ENCODE assay signal across 7 cellular contexts in genomic region chr11:77910828-77911227, GRCh38.
DNase-seq lines count a peak whose midpoint lies in the region; FAIRE-seq and TF ChIP-seq lines count a peak whose summit lies in the region.
"Not testable (repeated sequence)": the region's sequence is repeated elsewhere in the genome, so short reads cannot be mapped to it uniquely, and the experiment has no call there.

No MANE protein-coding gene starts in this region.

- H3K27ac ChIP-seq in AG04450 (ENCODE audit: low read depth, low read length); GM23248: not testable (repeated sequence)
- H3K27ac ChIP-seq in astrocyte (ENCODE audit: low read depth, low read length) = peak overlapping the region; percentile 72

- H3K4me2 ChIP-seq in GM23248 (ENCODE audit: unreplicated experiment); astrocyte (ENCODE audit: low read length): not testable (repeated sequence)

- in situ Hi-C loops in GM23248 (cut with MboI) = not testable (repeated sequence)

- H3K4me3 Mint-ChIP-seq in astrocyte (ENCODE audit: unreplicated experiment) = not testable (repeated sequence)

- H3K4me1 ChIP-seq in GM23248 (ENCODE audit: insufficient read depth) = peaks cover 11% of the 10 kb centered on the region
- peaks cover 26% of the 10 kb centered on the region for H3K4me1 ChIP-seq in astrocyte (ENCODE audit: insufficient read depth, low read length)

- not testable (repeated sequence) for H3K36me3 ChIP-seq in GM23248 (ENCODE audit: low read depth); astrocyte (ENCODE audit: insufficient read depth, low read length)

- FAIRE-seq in astrocyte (lab: Jason Lieb, UNC) = not testable (repeated sequence)

- H3K9me2 ChIP-seq in GM23248 (ENCODE audit: insufficient read depth) = not testable (repeated sequence)

- peaks cover 30% of the 10 kb centered on the region for H3K4me1 Mint-ChIP-seq in astrocyte (ENCODE audit: low read depth, unreplicated experiment)

- H3K36me3 Mint-ChIP-seq in astrocyte (ENCODE audit: low read depth, unreplicated experiment) = not testable (repeated sequence)

- H3K27me3 Mint-ChIP-seq in astrocyte (ENCODE audit: low read depth, unreplicated experiment) = not testable (repeated sequence)

- POLR2A ChIA-PET in AG04450 (lab: Yijun Ruan, JAX) = not testable (repeated sequence)

- H3K9me3 Mint-ChIP-seq in astrocyte (ENCODE audit: unreplicated experiment) = not testable (repeated sequence)

- H4K20me1 ChIP-seq in GM23248 (ENCODE audit: insufficient read depth); astrocyte (ENCODE audit: insufficient read depth, low read length): not testable (repeated sequence)

- TF ChIP-seq CTCF in AG04450 (IDR thresholded peaks at IDR 0.05; ENCODE audit: low read depth, low read length); astrocyte (IDR thresholded peaks at IDR 0.05; ENCODE audit: insufficient read depth, low read depth, low read length): not testable (repeated sequence)

- peak overlapping the region; percentile 64 for H3K27ac Mint-ChIP-seq in astrocyte (ENCODE audit: unreplicated experiment)

- 97 to 99% methylated on average over 6 of the region's 6 CpGs for WGBS in GM23248 (ENCODE audit: low coverage in 1 of 2, low lambda C conversion rate in 2 of 2, missing lambda C conversion rate in 2 of 2), 2 experiments

- DNase-seq in AG04450 (ENCODE audit: low read depth, low spot score) = peak; percentile 29
- peak; percentile 9 for DNase-seq in GM23248
- DNase-seq in NCI-H69 (lab: John Stamatoyannopoulos, UW) = peak; percentile 43
- peak; percentile 61 for DNase-seq in astrocyte (ENCODE audit: low read depth)
- DNase-seq in dermis blood vessel endothelial cell = peak; percentile 10
- DNase-seq in left kidney (ENCODE audit: low read depth, low spot score) = peak; percentile 48
- peak; percentile 14 for DNase-seq in renal cortical epithelial cell (ENCODE audit: low read depth)

- H3F3A ChIP-seq in GM23248 (ENCODE audit: insufficient read depth) = peaks cover 11% of the 10 kb centered on the region

- H2AFZ ChIP-seq in GM23248; astrocyte (ENCODE audit: low read depth, low read length): not testable (repeated sequence)

- CTCF ChIA-PET in AG04450 (lab: Charles Lee) = not testable (repeated sequence)

- not testable (repeated sequence) for H3K79me2 ChIP-seq in GM23248 (ENCODE audit: insufficient read depth); astrocyte (ENCODE audit: insufficient read depth, low read length)

- not testable (repeated sequence) for H3K9me3 ChIP-seq in AG04450 (ENCODE audit: control insufficient read depth, insufficient read depth, low read length); GM23248 (ENCODE audit: low read depth); astrocyte (ENCODE audit: insufficient read depth, low read depth, low read length)

- H3K9ac ChIP-seq in GM23248 = not testable (repeated sequence)
- peak overlapping the region; percentile 20 for H3K9ac ChIP-seq in astrocyte (ENCODE audit: low read length)

- not testable (repeated sequence) for H3K4me3 ChIP-seq in AG04450 (ENCODE audit: low read depth, low read length); GM23248; astrocyte (ENCODE audit: insufficient read depth, low read depth, low read length)

- not testable (repeated sequence) for H3K27me3 ChIP-seq in AG04450 (ENCODE audit: control insufficient read depth, insufficient read depth, low read length); GM23248 (replicated peaks; ENCODE audit: insufficient read depth); astrocyte (ENCODE audit: insufficient read depth, low read length)

Comparison
In these comparisons a context has a peak if more than half of its experiments do, and no peak if none do; other contexts are left out.
1. DNase-seq: peak in every context shown above with its lines; median percentile 61 in astrocyte; 48 in left kidney; 43 in NCI-H69; 29 in AG04450; 14 in renal cortical epithelial cell; 10 in dermis blood vessel endothelial cell; 9 in GM23248.